In the genomic region with DNA sequence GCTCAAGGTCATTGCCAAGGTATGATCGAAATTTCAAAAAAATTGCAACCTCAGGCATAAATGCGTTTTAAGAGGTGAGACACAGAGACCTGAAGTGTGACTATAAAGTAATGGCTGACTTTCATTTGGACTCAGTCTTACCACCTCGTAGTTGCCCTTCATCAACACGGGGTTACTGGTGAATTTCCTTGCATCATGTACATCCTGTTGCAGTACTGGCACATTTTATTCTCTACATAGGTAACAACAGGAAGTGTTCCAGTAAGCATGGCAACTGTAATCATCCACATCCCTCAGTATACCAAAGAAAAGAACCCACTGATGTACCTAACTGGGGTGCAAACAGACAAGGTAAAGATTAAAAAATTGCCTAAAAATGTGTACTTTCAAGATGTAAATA, we compare ENCODE assay signal across 17 cellular contexts.
"Had no signal": no experiment of that assay in that cellular context is flagged by ENCODE, and none has a peak within 500 bp of the region (broad histone marks: within the 10 kb centered on the region; RNA-seq: fewer than 3 reads in every experiment).

No MANE protein-coding gene starts in this region.

- DNase-seq: activated CD4-positive, CD25-positive, alpha-beta regulatory T cell treated with anti-CD3 and anti-CD28 coated beads, Interleukin-2, amount 50 U/mL, for 72 hours; activated gamma-delta T cell; activated T-cell treated with anti-CD3 and anti-CD28 coated beads, Interleukin-2, amount 50 U/mL, for 1 hour; foreskin melanocyte; kidney glomerular epithelial cell; left ventricle myocardium superior; mesendoderm; retina; substantia nigra had no signal

- H3K9me3 Mint-ChIP-seq: dendritic cell treated with granulocyte-macrophage colony-stimulating factor and Interleukin-4, amounts not matched to agents 40 ng/mL and 50 ng/mL, for 4 days; natural killer cell treated with Interleukin-12 subunit alpha and Interleukin-12 subunit beta and Interleukin-15 and Interleukin-18, amount 100 ng/mL, for 72 hours; stimulated activated memory B cell treated with anti-CD40 and anti-IgM and Interleukin-4, amounts not matched to agents 10 μg/mL and 1 μg/mL and 100 μg/mL, for 72 hours had no signal

- H3K36me3 Mint-ChIP-seq: natural killer cell treated with Interleukin-12 subunit alpha and Interleukin-12 subunit beta and Interleukin-15 and Interleukin-18, amount 100 ng/mL, for 72 hours; stimulated activated memory B cell treated with anti-CD40 and anti-IgM and Interleukin-4, amounts not matched to agents 10 μg/mL and 1 μg/mL and 100 μg/mL, for 72 hours had no signal

- H3K9me3 ChIP-seq: tibial nerve, vagina had no signal

- H3K27me3 Mint-ChIP-seq: dendritic cell treated with granulocyte-macrophage colony-stimulating factor and Interleukin-4, amounts not matched to agents 40 ng/mL and 50 ng/mL, for 4 days had no signal

- H3K4me1 Mint-ChIP-seq: stimulated activated memory B cell treated with anti-CD40 and anti-IgM and Interleukin-4, amounts not matched to agents 10 μg/mL and 1 μg/mL and 100 μg/mL, for 72 hours had no signal

- H3K27ac ChIP-seq: epithelial cell of prostate, tibial nerve, vagina had no signal

- FAIRE-seq: astrocyte, bronchial epithelial cell had no signal

- H3K4me3 Mint-ChIP-seq: dendritic cell treated with granulocyte-macrophage colony-stimulating factor and Interleukin-4, amounts not matched to agents 40 ng/mL and 50 ng/mL, for 4 days; natural killer cell treated with Interleukin-12 subunit alpha and Interleukin-12 subunit beta and Interleukin-15 and Interleukin-18, amount 100 ng/mL, for 72 hours; stimulated activated memory B cell treated with anti-CD40 and anti-IgM and Interleukin-4, amounts not matched to agents 10 μg/mL and 1 μg/mL and 100 μg/mL, for 72 hours had no signal

- H3K4me1 ChIP-seq: vagina had no signal

- H3K27ac Mint-ChIP-seq: dendritic cell treated with granulocyte-macrophage colony-stimulating factor and Interleukin-4, amounts not matched to agents 40 ng/mL and 50 ng/mL, for 4 days; natural killer cell treated with Interleukin-12 subunit alpha and Interleukin-12 subunit beta and Interleukin-15 and Interleukin-18, amount 100 ng/mL, for 72 hours; stimulated activated memory B cell treated with anti-CD40 and anti-IgM and Interleukin-4, amounts not matched to agents 10 μg/mL and 1 μg/mL and 100 μg/mL, for 72 hours had no signal

- H3K27me3 ChIP-seq: tibial nerve, vagina had no signal

- ATAC-seq: left ventricle myocardium superior; natural killer cell treated with Interleukin-12 subunit alpha and Interleukin-12 subunit beta and Interleukin-15 and Interleukin-18, amount 100 ng/mL, for 72 hours; stimulated activated memory B cell treated with anti-CD40 and anti-IgM and Interleukin-4, amounts not matched to agents 10 μg/mL and 1 μg/mL and 100 μg/mL, for 72 hours had no signal

- H3K4me3 ChIP-seq: tibial nerve, vagina had no signal
